Comparison of ENCODE assay signal across 12 cellular contexts in genomic region chr3:123090700-123091585, GRCh38. TPM values are rescaled to one million over a fixed set of nuclear protein-coding genes. Genes with fewer than 3 reads are reported as not detected.
DNase-seq lines count a peak whose midpoint lies in the region; ATAC-seq and TF ChIP-seq lines count a peak whose summit lies in the region.
"Had no signal": no experiment of that assay in that cellular context is flagged by ENCODE, and none has a peak within 500 bp of the region (broad histone marks: within the 10 kb centered on the region; RNA-seq: fewer than 3 reads in every experiment).

No MANE protein-coding gene starts in this region.

- peak; percentile 66 for DNase-seq in DND-41
- DNase-seq in NCI-H345 (lab: John Stamatoyannopoulos, UW) = peak; percentile 91
- no peak for DNase-seq in esophagus muscularis mucosa (ENCODE audit: extremely low spot score)
- no peak for DNase-seq in GM13977 (ENCODE audit: low spot score)
- DNase-seq in ecto neural progenitor cell (ENCODE audit: low spot score) = no peak
- no peak for DNase-seq in OCI-LY7 (ENCODE audit: low spot score)
- DNase-seq: activated CD4-positive, CD25-positive, alpha-beta regulatory T cell; activated gamma-delta T cell; CD8-positive, alpha-beta memory T cell; dermis blood vessel endothelial cell had no signal

- in situ Hi-C loops in GM13977 (cut with MboI; ENCODE audit: low pct_unique_long_range_greater_than_20kb, low sequenced_read_pairs, unreplicated experiment) = no loop called here

- POLR2A ChIA-PET in OCI-LY7 (lab: Charles Lee) = interaction anchor here (0.6 kb wide), 1 partner anchor 1313 kb away, joined by 6 read pairs; no protein-coding TSS in a partner anchor

- no peak for TF ChIP-seq EP300 in esophagus muscularis mucosa (IDR thresholded peaks at IDR 0.05)

- no peaks in the 10 kb centered on the region for H3K27me3 ChIP-seq in BLaER1
- H3K27me3 ChIP-seq in DND-41 (ENCODE audit: insufficient read depth, low read length, poor library complexity) = no peaks in the 10 kb centered on the region
- no peaks in the 10 kb centered on the region for H3K27me3 ChIP-seq in esophagus muscularis mucosa

- H3K36me3 ChIP-seq in BLaER1 = peaks cover 9% of the 10 kb centered on the region; the same call in 1 of the 2 replicates
- peaks cover 39% of the 10 kb centered on the region; the same call in 1 of the 2 replicates for H3K36me3 ChIP-seq in DND-41 (ENCODE audit: insufficient read depth, low read length)
- H3K36me3 ChIP-seq in esophagus muscularis mucosa = peaks cover 0 to 34% (median 12%) of the 10 kb centered on the region in 4 donors
- no peaks in the 10 kb centered on the region for H3K36me3 ChIP-seq in OCI-LY7 (ENCODE audit: insufficient read depth, low read length)

- no peaks in the 10 kb centered on the region for H3K9me2 ChIP-seq in OCI-LY7 (ENCODE audit: insufficient read depth, low read length)

- 90% methylated on average over 10 of the region's 12 CpGs for WGBS in esophagus muscularis mucosa

- H3K9me3 ChIP-seq in BLaER1 (no peaks in the 10 kb centered on the region), DND-41 (ENCODE audit: insufficient read depth, low read length, severe bottlenecking) (no peaks in the 10 kb centered on the region), esophagus muscularis mucosa (no peaks in the 10 kb centered on the region), OCI-LY7 (ENCODE audit: low read length) (no peaks in the 10 kb centered on the region)

- H3K4me3 ChIP-seq in BLaER1 (no peak overlapping the region), DND-41 (ENCODE audit: low read depth in 1 of 2, low read length in 2 of 2) (no peak overlapping the region), esophagus muscularis mucosa (no peak overlapping the region), OCI-LY7 (ENCODE audit: low read depth, low read length, poor library complexity, severe bottlenecking) (no peak overlapping the region)

- H3K4me2 ChIP-seq in BLaER1 (peak overlapping the region; percentile 76), DND-41 (ENCODE audit: insufficient read depth, low read length) (no peak overlapping the region), OCI-LY7 (ENCODE audit: low read length) (no peak overlapping the region)

- H4K20me1 ChIP-seq in BLaER1 = peaks cover 37% of the 10 kb centered on the region
- H4K20me1 ChIP-seq in DND-41 (ENCODE audit: insufficient read depth, low read length) = peaks cover 12% of the 10 kb centered on the region
- H4K20me1 ChIP-seq in OCI-LY7 (ENCODE audit: insufficient read depth, low read length) = no peaks in the 10 kb centered on the region; the same call in 1 of the 2 replicates

- ATAC-seq in DND-41 (ENCODE audit: insufficient read depth, low read depth) = peak; percentile 92
- no peak for ATAC-seq in HG03457 (IDR thresholded peaks at IDR 0.05; ENCODE audit: unreplicated experiment)

- H2AFZ ChIP-seq in DND-41 (ENCODE audit: low read depth, low read length) (peak overlapping the region; percentile 50; the same call in 1 of the 2 replicates), OCI-LY7 (ENCODE audit: low read length) (no peak overlapping the region)

- TF ChIP-seq CTCF in DND-41 (IDR thresholded peaks at IDR 0.05; ENCODE audit: borderline replicate concordance, extremely low read depth, low read length, poor library complexity, severe bottlenecking) (no peak), esophagus muscularis mucosa (IDR thresholded peaks at IDR 0.05) (no peak), GM13977 (IDR thresholded peaks at IDR 0.05; ENCODE audit: extremely low read depth, insufficient read depth, missing control alignments) (no peak), OCI-LY7 (conservative IDR thresholded peaks at IDR 0.05; ENCODE audit: low read length) (no peak)

- CTCF ChIA-PET in OCI-LY7 (lab: Charles Lee; ENCODE audit: unreplicated experiment) = interaction anchor here (0.6 kb wide), 1 partner anchor 1466 kb away, joined by 3 read pairs; no protein-coding TSS in a partner anchor

- TF ChIP-seq POLR2A in esophagus muscularis mucosa (IDR thresholded peaks at IDR 0.05; ENCODE audit: low read depth) = no peak

- H3K27ac ChIP-seq in BLaER1 = no peak overlapping the region
- H3K27ac ChIP-seq in DND-41 (ENCODE audit: low read length) = peak overlapping the region; percentile 43
- peak overlapping the region; percentile 73 to 80 (median 77) for H3K27ac ChIP-seq in esophagus muscularis mucosa (replicated peaks in 1 of 4)
- no peak overlapping the region for H3K27ac ChIP-seq in OCI-LY7 (ENCODE audit: low read depth, low read length, poor library complexity, severe bottlenecking)

- intact Hi-C loops in esophagus muscularis mucosa (cut with DNase I) (no loop called here), OCI-LY7 (cut with micrococcal nuclease; ENCODE audit: unreplicated experiment) (no loop called here)

- peaks cover 37% of the 10 kb centered on the region for H3K4me1 ChIP-seq in BLaER1
- peaks cover 24% of the 10 kb centered on the region for H3K4me1 ChIP-seq in DND-41 (ENCODE audit: insufficient read depth, low read length)
- peaks cover 26 to 61% (median 53%) of the 10 kb centered on the region in 4 donors for H3K4me1 ChIP-seq in esophagus muscularis mucosa
- no peaks in the 10 kb centered on the region for H3K4me1 ChIP-seq in OCI-LY7 (ENCODE audit: insufficient read depth, low read length, poor library complexity, severe bottlenecking)

- peaks cover 5% of the 10 kb centered on the region; the same call in 1 of the 2 replicates for H3K79me2 ChIP-seq in DND-41 (ENCODE audit: insufficient read depth, low read length)
- no peaks in the 10 kb centered on the region for H3K79me2 ChIP-seq in OCI-LY7 (ENCODE audit: insufficient read depth, low read depth, low read length)

- H3K9ac ChIP-seq in BLaER1 (no peak overlapping the region; the same call in 1 of the 2 replicates), DND-41 (ENCODE audit: low read depth, low read length) (no peak overlapping the region)

- no TSS peak for BruUV-seq in OCI-LY7 (replicated peaks; lab: Mats Ljungman, UMichigan)

RNA-seq across cellular contexts. Expression of gene PDIA5, which starts 24.1 kb away (rescaled TPM):
- 10 to 100 TPM; 12.5 to 16.4 (median 15.1) TPM for total RNA-seq in esophagus muscularis mucosa
- total RNA-seq in OCI-LY7 (2014; rRNA removed; shearing (Covaris generic)) = 4.8 and 8.1 TPM in 2 replicates
- total RNA-seq in OCI-LY7 (2022) = 8.1 and 11.7 TPM in 2 replicates

Comparison
In these comparisons a context has a peak if more than half of its experiments do, and no peak if none do; other contexts are left out.
1. H3K27ac ChIP-seq: peak in DND-41 (single experiment) and esophagus muscularis mucosa (4 of 4); none in BLaER1 (single experiment) and OCI-LY7 (single experiment).
2. DNase-seq: peak in DND-41 (single experiment) and NCI-H345 (single experiment); none in esophagus muscularis mucosa (single experiment), GM13977 (single experiment), ecto neural progenitor cell (single experiment) and OCI-LY7 (single experiment).